ENCODE assay signal across 1 cellular context in the genomic region with DNA sequence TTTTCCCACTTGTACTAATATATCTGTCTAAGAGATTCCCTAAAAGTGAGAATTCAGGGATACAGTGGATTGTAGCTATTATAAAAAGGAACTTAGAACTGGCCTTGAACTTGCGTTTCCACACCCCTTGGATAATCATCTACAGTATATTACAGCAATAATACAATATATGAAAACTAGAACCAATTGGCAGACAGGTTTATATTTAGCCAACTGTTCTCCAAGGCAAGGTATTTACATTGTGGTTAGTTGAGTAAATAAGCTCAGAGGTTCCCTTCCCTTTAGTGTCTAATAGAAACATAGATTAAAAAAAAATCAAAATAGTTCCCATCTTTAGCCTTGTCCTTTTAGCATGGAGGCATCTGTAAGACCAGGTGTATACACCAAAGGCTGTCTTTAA.
TF ChIP-seq lines count a peak whose summit lies in the region.

No MANE protein-coding gene starts in this region.

TF ChIP-seq in HCT116, 20 proteins besides CTCF, POLR2A, EP300 and RAD21 (continued from another document):
- TF ChIP-seq, protein P1, sequence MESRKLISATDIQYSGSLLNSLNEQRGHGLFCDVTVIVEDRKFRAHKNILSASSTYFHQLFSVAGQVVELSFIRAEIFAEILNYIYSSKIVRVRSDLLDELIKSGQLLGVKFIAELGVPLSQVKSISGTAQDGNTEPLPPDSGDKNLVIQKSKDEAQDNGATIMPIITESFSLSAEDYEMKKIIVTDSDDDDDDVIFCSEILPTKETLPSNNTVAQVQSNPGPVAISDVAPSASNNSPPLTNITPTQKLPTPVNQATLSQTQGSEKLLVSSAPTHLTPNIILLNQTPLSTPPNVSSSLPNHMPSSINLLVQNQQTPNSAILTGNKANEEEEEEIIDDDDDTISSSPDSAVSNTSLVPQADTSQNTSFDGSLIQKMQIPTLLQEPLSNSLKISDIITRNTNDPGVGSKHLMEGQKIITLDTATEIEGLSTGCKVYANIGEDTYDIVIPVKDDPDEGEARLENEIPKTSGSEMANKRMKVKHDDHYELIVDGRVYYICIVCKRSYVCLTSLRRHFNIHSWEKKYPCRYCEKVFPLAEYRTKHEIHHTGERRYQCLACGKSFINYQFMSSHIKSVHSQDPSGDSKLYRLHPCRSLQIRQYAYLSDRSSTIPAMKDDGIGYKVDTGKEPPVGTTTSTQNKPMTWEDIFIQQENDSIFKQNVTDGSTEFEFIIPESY (IDR thresholded peaks at IDR 0.05; ENCODE audit: extremely low read depth, insufficient replicate concordance, low read length), result no peak
- TF ChIP-seq ELF1 (IDR thresholded peaks at IDR 0.05; ENCODE audit: borderline replicate concordance, low read depth) (no peak), CBX3 (IDR thresholded peaks at IDR 0.05; ENCODE audit: low read depth) (no peak)
